28 cellular contexts compared by ENCODE assay signal in genomic region chr3:43191116-43191515, GRCh38.
DNase-seq lines count a peak whose midpoint lies in the region; ATAC-seq, FAIRE-seq and TF ChIP-seq lines count a peak whose summit lies in the region.
"Had no signal": no experiment of that assay in that cellular context is flagged by ENCODE, and none has a peak within 500 bp of the region (broad histone marks: within the 10 kb centered on the region; RNA-seq: fewer than 3 reads in every experiment).

No MANE protein-coding gene starts in this region.

- no peak overlapping the region for H3K4me3 Mint-ChIP-seq in endodermal cell
- H3K4me3 Mint-ChIP-seq: activated naive CD8-positive, alpha-beta T cell treated with anti-CD3 and anti-CD28 coated beads, Interleukin-2, amount 50 U/mL, for 24 hours; activated T-cell treated with anti-CD3 and anti-CD28 coated beads, Interleukin-2, amount 50 U/mL, for 4 hours; CD4-positive, alpha-beta memory T cell; central memory CD8-positive, alpha-beta T cell; nephron had no signal

- WGBS in endodermal cell (ENCODE audit: insufficient coverage in 1 of 2, insufficient read length in 1 of 2), 2 experiments = 90 to 92% methylated on average over 6 of the region's 6 CpGs

- H3K9me3 Mint-ChIP-seq in endodermal cell = no peaks in the 10 kb centered on the region
- H3K9me3 Mint-ChIP-seq: central memory CD8-positive, alpha-beta T cell; nephron had no signal

- H3K9me3 ChIP-seq in SJSA1 (replicated peaks) = no peaks in the 10 kb centered on the region
- no peaks in the 10 kb centered on the region for H3K9me3 ChIP-seq in vagina
- no peaks in the 10 kb centered on the region for H3K9me3 ChIP-seq in endodermal cell (ENCODE audit: control insufficient read depth, low read length)
- H3K9me3 ChIP-seq: gastrocnemius medialis, suprapubic skin had no signal

- H3K9ac ChIP-seq in endodermal cell (ENCODE audit: extremely low read depth, low read length, poor library complexity, severe bottlenecking) = no peak overlapping the region

- H3K36me3 ChIP-seq in SJSA1 (no peaks in the 10 kb centered on the region), vagina (no peaks in the 10 kb centered on the region), endodermal cell (ENCODE audit: control insufficient read depth, insufficient read depth, low read length) (no peaks in the 10 kb centered on the region)
- H3K36me3 ChIP-seq: gastrocnemius medialis, suprapubic skin had no signal

- TF ChIP-seq CTCF in foreskin keratinocyte (conservative IDR thresholded peaks at IDR 0.05) (no peak), vagina (IDR thresholded peaks at IDR 0.05) (no peak), endodermal cell (conservative IDR thresholded peaks at IDR 0.05) (no peak)

- H3K27me3 ChIP-seq in SJSA1 (replicated peaks) = no peaks in the 10 kb centered on the region
- H3K27me3 ChIP-seq in foreskin keratinocyte = no peaks in the 10 kb centered on the region
- H3K27me3 ChIP-seq in vagina = no peaks in the 10 kb centered on the region
- peaks cover 14% of the 10 kb centered on the region for H3K27me3 ChIP-seq in endodermal cell (ENCODE audit: control insufficient read depth, insufficient read depth, low read length, poor library complexity, severe bottlenecking)
- H3K27me3 ChIP-seq: gastrocnemius medialis, suprapubic skin had no signal

- DNase-seq in cardiac septum (ENCODE audit: low spot score) (peak; percentile 31), Right ventricle myocardium inferior (ENCODE audit: missing footprints) (no peak), SJSA1 (ENCODE audit: low read depth in 1 of 2, low spot score in 2 of 2) (no peak), foreskin keratinocyte (no peak), vagina (ENCODE audit: extremely low spot score in 2 of 2) (no peak), endodermal cell (no peak), GM19239 (ENCODE audit: insufficient read length, low spot score) (no peak), NOMO-1 treated with dmso at 0.1 percent for 144 hours (lab: John Stamatoyannopoulos, UW; ENCODE audit: unreplicated experiment) (no peak)
- DNase-seq: activated CD4-positive, alpha-beta T cell treated with anti-CD3 and anti-CD28 coated beads, Interleukin-2, amount 50 U/mL, for 1 hour; activated CD4-positive, CD25-positive, alpha-beta regulatory T cell; activated gamma-delta T cell treated with Interleukin-2 at 50 U/mL for 16 hours; activated naive CD8-positive, alpha-beta T cell treated with anti-CD3 and anti-CD28 coated beads, Interleukin-2, amount 50 U/mL, for 24 hours; activated T-cell treated with anti-CD3 and anti-CD28 coated beads, Interleukin-2, amount 50 U/mL, for 4 hours; CD4-positive, alpha-beta memory T cell; gastrocnemius medialis; Kasumi-1; mammary epithelial cell; NCI-H2107; stimulated activated naive CD4-positive, alpha-beta T cell; T-helper 1 cell had no signal

- H3K4me1 ChIP-seq in SJSA1 (replicated peaks) = peaks cover 38% of the 10 kb centered on the region
- H3K4me1 ChIP-seq in foreskin keratinocyte = peaks cover 25% of the 10 kb centered on the region
- no peaks in the 10 kb centered on the region for H3K4me1 ChIP-seq in vagina
- H3K4me1 ChIP-seq in endodermal cell (ENCODE audit: control insufficient read depth, insufficient read depth, low read length) = no peaks in the 10 kb centered on the region
- H3K4me1 ChIP-seq: gastrocnemius medialis, suprapubic skin had no signal

- no peak overlapping the region for H3K27ac Mint-ChIP-seq in endodermal cell
- H3K27ac Mint-ChIP-seq: activated naive CD8-positive, alpha-beta T cell treated with anti-CD3 and anti-CD28 coated beads, Interleukin-2, amount 50 U/mL, for 24 hours had no signal

- FAIRE-seq in GM19239 (lab: Jason Lieb, UNC) = no peak
- FAIRE-seq: GM18507, H54, HepG2, RCC 7860 had no signal

- no peaks in the 10 kb centered on the region for H3K4me1 Mint-ChIP-seq in endodermal cell

- intact Hi-C loops in cardiac septum (cut with DNase I) (no loop called here), Right ventricle myocardium inferior (cut with DNase I) (no loop called here), vagina (cut with DNase I) (no loop called here)

- peaks cover 11% of the 10 kb centered on the region for H3K27me3 Mint-ChIP-seq in endodermal cell (ENCODE audit: insufficient read depth)
- H3K27me3 Mint-ChIP-seq: activated naive CD8-positive, alpha-beta T cell treated with anti-CD3 and anti-CD28 coated beads, Interleukin-2, amount 50 U/mL, for 24 hours; CD4-positive, alpha-beta memory T cell; central memory CD8-positive, alpha-beta T cell had no signal

- H3K36me3 Mint-ChIP-seq in endodermal cell (ENCODE audit: low read depth) = no peaks in the 10 kb centered on the region

- H3K4me3 ChIP-seq in SJSA1 = no peak overlapping the region
- H3K4me3 ChIP-seq in vagina = no peak overlapping the region
- no peak overlapping the region for H3K4me3 ChIP-seq in endodermal cell (ENCODE audit: low read length)
- H3K4me3 ChIP-seq: gastrocnemius medialis, suprapubic skin had no signal

- no peak for TF ChIP-seq POLR2A in vagina (IDR thresholded peaks at IDR 0.05)

- H3K27ac ChIP-seq in SJSA1 (peak overlapping the region; percentile 83), foreskin keratinocyte (peak overlapping the region; percentile 57), vagina (peak overlapping the region; percentile 51), endodermal cell (ENCODE audit: low read depth, low read length) (no peak overlapping the region)
- H3K27ac ChIP-seq: 22Rv1, gastrocnemius medialis, suprapubic skin had no signal

- no peak for ATAC-seq in Right ventricle myocardium inferior
- ATAC-seq in foreskin keratinocyte = no peak
- ATAC-seq: activated naive CD8-positive, alpha-beta T cell treated with anti-CD3 and anti-CD28 coated beads, Interleukin-2, amount 50 U/mL, for 24 hours; activated T-cell treated with anti-CD3 and anti-CD28 coated beads, Interleukin-2, amount 50 U/mL, for 4 hours; gastrocnemius medialis; HepG2 had no signal
